27 cellular contexts compared by ENCODE assay signal in genomic region chr4:90445380-90445779, GRCh38.
"Had no signal": no experiment of that assay in that cellular context is flagged by ENCODE, and none has a peak within 500 bp of the region (broad histone marks: within the 10 kb centered on the region; RNA-seq: fewer than 3 reads in every experiment).

No MANE protein-coding gene starts in this region.

- H3K27ac ChIP-seq: heart right ventricle, left ventricle myocardium inferior, ovary, prostate gland, right atrium auricular region, suprapubic skin, tibial artery, upper lobe of right lung had no signal

- H3K36me3 Mint-ChIP-seq: activated naive CD4-positive, alpha-beta T cell treated with anti-CD3 and anti-CD28 coated beads, Interleukin-2, amount 10 ng/mL, durations not matched to agents 7 days and 5 days; WTC11 had no signal

- H3K27ac Mint-ChIP-seq: activated CD4-positive, alpha-beta memory T cell treated with anti-CD3 and anti-CD28 coated beads, Interleukin-2, amount 10 ng/mL, durations not matched to agents 7 days and 5 days; activated CD4-positive, alpha-beta T cell treated with anti-CD3 and anti-CD28 coated beads, Interleukin-2, amount 10 ng/mL, durations not matched to agents 7 days and 5 days; activated naive CD4-positive, alpha-beta T cell treated with anti-CD3 and anti-CD28 coated beads, Interleukin-2, amount 10 ng/mL, durations not matched to agents 7 days and 5 days; activated T-cell treated with anti-CD3 and anti-CD28 coated beads, Interleukin-2, amount 50 U/mL, for 24 hours; naive B cell; nephron progenitor cell; T-helper 17 cell; WTC11 had no signal

- H3K27me3 ChIP-seq: heart right ventricle, ovary, right atrium auricular region, suprapubic skin, tibial artery, upper lobe of right lung had no signal

- H3K4me3 ChIP-seq: heart right ventricle, left ventricle myocardium inferior, lung, ovary, prostate gland, right atrium auricular region, smooth muscle cell, suprapubic skin, tibial artery, upper lobe of right lung had no signal

- H3K4me2 ChIP-seq: smooth muscle cell had no signal

- ATAC-seq: heart right ventricle, T-helper 17 cell, upper lobe of right lung, WTC11 had no signal

- H3K36me3 ChIP-seq: heart right ventricle, left ventricle myocardium inferior, ovary, prostate gland, right atrium auricular region, suprapubic skin, tibial artery, upper lobe of right lung had no signal

- H3K4me1 ChIP-seq: heart right ventricle, left ventricle myocardium inferior, prostate gland, right atrium auricular region, suprapubic skin, tibial artery, upper lobe of right lung had no signal

- DNase-seq: activated CD4-positive, alpha-beta memory T cell treated with anti-CD3 and anti-CD28 coated beads, Interleukin-2, amount 10 ng/mL, durations not matched to agents 7 days and 5 days; activated CD4-positive, alpha-beta T cell treated with anti-CD3 and anti-CD28 coated beads for 1 hour; activated CD4-positive, alpha-beta T cell treated with anti-CD3 and anti-CD28 coated beads, Interleukin-2, amount 10 ng/mL, durations not matched to agents 7 days and 5 days; activated CD8-positive, alpha-beta memory T cell treated with anti-CD3 and anti-CD28 coated beads, Interleukin-2, amount 50 U/mL, for 48 hours; activated gamma-delta T cell; activated naive CD4-positive, alpha-beta T cell treated with anti-CD3 and anti-CD28 coated beads, Interleukin-2, amount 10 ng/mL, durations not matched to agents 7 days and 5 days; activated T-cell treated with anti-CD3 and anti-CD28 coated beads, Interleukin-2, amount 50 U/mL, for 24 hours; amygdala; effector CD8-positive, alpha-beta T cell; foreskin fibroblast; heart right ventricle; left ventricle myocardium inferior; naive B cell; nephron progenitor cell; ovary; stimulated activated CD4-positive, alpha-beta T cell treated with anti-CD3 and anti-CD28 coated beads, Interleukin-1b, Interleukin-23, amount 100 ng/mL, for 48 hours; stimulated activated naive CD4-positive, alpha-beta T cell; T-helper 17 cell; tibial artery; upper lobe of right lung had no signal

- H3K9me3 ChIP-seq: left ventricle myocardium inferior, ovary, prostate gland, right atrium auricular region, suprapubic skin, tibial artery, upper lobe of right lung had no signal

- H3K9me3 Mint-ChIP-seq: activated CD4-positive, alpha-beta memory T cell treated with anti-CD3 and anti-CD28 coated beads, Interleukin-2, amount 10 ng/mL, durations not matched to agents 7 days and 5 days; activated CD4-positive, alpha-beta T cell treated with anti-CD3 and anti-CD28 coated beads, Interleukin-2, amount 10 ng/mL, durations not matched to agents 7 days and 5 days; activated naive CD4-positive, alpha-beta T cell treated with anti-CD3 and anti-CD28 coated beads, Interleukin-2, amount 10 ng/mL, durations not matched to agents 7 days and 5 days; central memory CD8-positive, alpha-beta T cell; nephron progenitor cell had no signal
